35 cellular contexts compared by ENCODE assay signal in the genomic region with DNA sequence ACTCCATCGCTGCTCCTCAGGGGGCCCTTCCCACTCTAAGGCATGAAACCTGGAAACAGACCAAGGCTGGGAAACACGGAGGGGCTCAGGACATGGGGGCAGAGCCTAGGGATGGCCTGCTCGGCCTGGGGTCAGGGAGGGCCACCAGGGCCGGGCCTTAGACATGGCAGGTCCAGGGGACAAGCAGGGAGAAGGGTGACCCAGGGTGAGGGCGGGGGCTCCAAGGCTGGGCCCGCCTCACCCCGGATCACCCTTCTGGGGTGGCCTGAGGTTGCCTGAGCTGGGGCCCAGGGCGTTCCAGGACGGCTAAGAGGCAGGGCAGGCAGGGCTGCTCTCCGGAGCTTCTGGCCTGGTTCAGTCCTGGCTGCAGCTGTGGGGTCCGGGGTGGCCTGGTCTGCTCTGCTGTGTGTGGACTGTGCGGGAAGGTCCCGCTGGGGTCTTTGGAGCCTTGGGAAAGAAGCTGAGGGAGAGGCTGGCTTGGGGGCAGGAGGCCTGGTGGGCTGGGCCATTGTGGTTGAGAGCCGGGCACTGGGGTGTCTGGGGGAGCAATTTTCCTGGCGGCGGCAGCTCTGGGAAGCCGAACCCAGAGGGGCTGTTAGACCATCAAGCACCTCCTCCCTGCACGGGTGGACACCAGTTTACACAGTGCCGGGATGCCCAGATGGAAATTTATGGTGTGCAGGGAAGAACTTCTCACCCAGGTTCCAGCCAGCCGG. TPM values are rescaled to one million over a fixed set of nuclear protein-coding genes. Genes with fewer than 3 reads are reported as not detected.
"Had no signal": no experiment of that assay in that cellular context is flagged by ENCODE, and none has a peak within 500 bp of the region (broad histone marks: within the 10 kb centered on the region; RNA-seq: fewer than 3 reads in every experiment).

No MANE protein-coding gene starts in this region.

- H3K4me1 ChIP-seq: foreskin keratinocyte, prostate gland had no signal

- H3K27ac ChIP-seq: brain microvascular endothelial cell, esophagus muscularis mucosa, foreskin keratinocyte, heart right ventricle, lower lobe of right lung, neutrophil, ovary, prostate gland, testis, transverse colon, VCaP had no signal

- ATAC-seq: activated CD4-positive, CD25-positive, alpha-beta regulatory T cell treated with anti-CD3 and anti-CD28 coated beads, Interleukin-2, amount 50 U/mL, for 24 hours; foreskin keratinocyte; naive thymus-derived CD8-positive, alpha-beta T cell; stimulated activated naive CD8-positive, alpha-beta T cell treated with anti-CD3 and anti-CD28 coated beads, Interleukin-15, Interleukin-2, amounts not matched to agents 100 U/mL and 50 U/mL, for 24 hours had no signal

- H3K4me3 ChIP-seq: esophagus muscularis mucosa, heart right ventricle, lower lobe of right lung, ovary, prostate gland, testis, transverse colon had no signal

- H3K4me3 Mint-ChIP-seq: activated CD4-positive, alpha-beta memory T cell treated with anti-CD3 and anti-CD28 coated beads for 36 hours; activated naive CD4-positive, alpha-beta T cell treated with anti-CD3 and anti-CD28 coated beads, Interleukin-2, amount 10 ng/mL, durations not matched to agents 7 days and 5 days; activated naive CD8-positive, alpha-beta T cell treated with anti-CD3 and anti-CD28 coated beads, Interleukin-2, amount 10 ng/mL, durations not matched to agents 7 days and 5 days; activated T-helper 1 cell treated with anti-CD3 and anti-CD28 coated beads, Interleukin-12 subunit alpha, Interleukin-12 subunit beta, Interleukin-2, Interleukin-4 antibody, amounts not matched to agents 30 ng/mL and 10 ng/mL and 1 ng/mL, durations not matched to agents 14 hours and 24 hours and 36 hours; endodermal cell; naive thymus-derived CD8-positive, alpha-beta T cell; T-helper 1 cell treated with Interleukin-12 subunit alpha and Interleukin-12 subunit beta and Interleukin-4 antibody, amounts not matched to agents 30 μg/mL and 1 μg/mL, for 36 hours had no signal

- H3K36me3 Mint-ChIP-seq: activated CD4-positive, alpha-beta memory T cell treated with anti-CD3 and anti-CD28 coated beads for 36 hours; activated naive CD4-positive, alpha-beta T cell treated with anti-CD3 and anti-CD28 coated beads, Interleukin-2, amount 10 ng/mL, durations not matched to agents 7 days and 5 days; activated naive CD8-positive, alpha-beta T cell treated with anti-CD3 and anti-CD28 coated beads, Interleukin-2, amount 10 ng/mL, durations not matched to agents 7 days and 5 days; naive thymus-derived CD8-positive, alpha-beta T cell had no signal

- H3K9me3 ChIP-seq: esophagus muscularis mucosa, lower lobe of right lung, neutrophil, ovary, prostate gland, testis, transverse colon had no signal

- H3K27ac Mint-ChIP-seq: activated CD4-positive, alpha-beta memory T cell treated with anti-CD3 and anti-CD28 coated beads for 36 hours; activated naive CD4-positive, alpha-beta T cell treated with anti-CD3 and anti-CD28 coated beads, Interleukin-2, amount 10 ng/mL, durations not matched to agents 7 days and 5 days; activated naive CD8-positive, alpha-beta T cell treated with anti-CD3 and anti-CD28 coated beads, Interleukin-2, amount 10 ng/mL, durations not matched to agents 7 days and 5 days; activated T-helper 1 cell treated with anti-CD3 and anti-CD28 coated beads, Interleukin-12 subunit alpha, Interleukin-12 subunit beta, Interleukin-2, Interleukin-4 antibody, amounts not matched to agents 30 ng/mL and 10 ng/mL and 1 ng/mL, durations not matched to agents 14 hours and 24 hours and 36 hours; endodermal cell; naive thymus-derived CD8-positive, alpha-beta T cell; T-helper 1 cell treated with Interleukin-12 subunit alpha and Interleukin-12 subunit beta and Interleukin-4 antibody, amounts not matched to agents 30 μg/mL and 1 μg/mL, for 36 hours had no signal

- FAIRE-seq: astrocyte, islet of Langerhans, TTC549 had no signal

- H3K4me1 Mint-ChIP-seq: activated naive CD8-positive, alpha-beta T cell treated with anti-CD3 and anti-CD28 coated beads, Interleukin-2, amount 10 ng/mL, durations not matched to agents 7 days and 5 days; endodermal cell had no signal

- H3K9me3 Mint-ChIP-seq: activated CD4-positive, alpha-beta memory T cell treated with anti-CD3 and anti-CD28 coated beads for 36 hours; activated naive CD4-positive, alpha-beta T cell treated with anti-CD3 and anti-CD28 coated beads, Interleukin-2, amount 10 ng/mL, durations not matched to agents 7 days and 5 days; activated naive CD8-positive, alpha-beta T cell treated with anti-CD3 and anti-CD28 coated beads, Interleukin-2, amount 10 ng/mL, durations not matched to agents 7 days and 5 days; activated T-helper 1 cell treated with anti-CD3 and anti-CD28 coated beads, Interleukin-12 subunit alpha, Interleukin-12 subunit beta, Interleukin-2, Interleukin-4 antibody, amounts not matched to agents 30 ng/mL and 10 ng/mL and 1 ng/mL, durations not matched to agents 14 hours and 24 hours and 36 hours; endodermal cell had no signal

- DNase-seq: activated CD4-positive, alpha-beta memory T cell treated with anti-CD3 and anti-CD28 coated beads for 36 hours; activated CD4-positive, alpha-beta T cell treated with anti-CD3 and anti-CD28 coated beads for 48 hours; activated CD8-positive, alpha-beta memory T cell treated with anti-CD3 and anti-CD28 coated beads, Interleukin-2, amount 50 U/mL, for 4 hours; activated effector memory CD4-positive, alpha-beta T cell treated with anti-CD3 and anti-CD28 coated beads, Interleukin-2, amount 50 U/mL, for 16 hours; activated naive CD4-positive, alpha-beta T cell treated with anti-CD3 and anti-CD28 coated beads, Interleukin-2, amount 10 ng/mL, durations not matched to agents 7 days and 5 days; activated naive CD8-positive, alpha-beta T cell treated with anti-CD3 and anti-CD28 coated beads, Interleukin-2, amount 10 ng/mL, durations not matched to agents 7 days and 5 days; activated T-cell treated with anti-CD3 and anti-CD28 coated beads, Interleukin-2, amount 50 U/mL, for 1 hour; brain microvascular endothelial cell; caudate nucleus; endodermal cell; foreskin keratinocyte; mesenchymal stem cell; ovary; retina; stimulated activated CD4-positive, alpha-beta T cell treated with anti-CD3 and anti-CD28 coated beads, Interleukin-2, amount 100 ng/mL, for 48 hours; stimulated activated naive CD8-positive, alpha-beta T cell treated with anti-CD3 and anti-CD28 coated beads, Interleukin-15, Interleukin-2, amounts not matched to agents 100 U/mL and 50 U/mL, for 24 hours; SW 1271; T-helper 9 cell; testis; transverse colon had no signal

- H3K27me3 ChIP-seq: ovary, testis had no signal

- H3K36me3 ChIP-seq: brain microvascular endothelial cell, esophagus muscularis mucosa, heart right ventricle, lower lobe of right lung, neutrophil, ovary, prostate gland, transverse colon had no signal

RNA-seq across cellular contexts. Expression of a gene that starts 52.2 kb away (rescaled TPM):
- total RNA-seq: activated CD4-positive, alpha-beta memory T cell treated with anti-CD3 and anti-CD28 coated beads for 36 hours; activated CD8-positive, alpha-beta memory T cell treated with anti-CD3 and anti-CD28 coated beads for 36 hours; activated naive CD8-positive, alpha-beta T cell treated with anti-CD3 and anti-CD28 coated beads, Interleukin-2, amount 10 ng/mL, durations not matched to agents 7 days and 5 days; activated T-helper 1 cell treated with anti-CD3 and anti-CD28 coated beads, Interleukin-12 subunit alpha, Interleukin-12 subunit beta, Interleukin-2, Interleukin-4 antibody, amounts not matched to agents 30 ng/mL and 10 ng/mL and 1 ng/mL, durations not matched to agents 14 hours and 24 hours and 36 hours; astrocyte; esophagus muscularis mucosa; foreskin keratinocyte; heart right ventricle; lower lobe of right lung; naive thymus-derived CD8-positive, alpha-beta T cell; ovary; prostate gland; transverse colon; urinary bladder had no signal
- polyA plus RNA-seq: foreskin keratinocyte; heart right ventricle; naive thymus-derived CD8-positive, alpha-beta T cell; ovary; urinary bladder had no signal
